Comparison of ENCODE assay signal across 20 cellular contexts in genomic region chr2:135258193-135258592, GRCh38.
DNase-seq lines count a peak whose midpoint lies in the region; ATAC-seq, FAIRE-seq and TF ChIP-seq lines count a peak whose summit lies in the region.
"Had no signal": no experiment of that assay in that cellular context is flagged by ENCODE, and none has a peak within 500 bp of the region (broad histone marks: within the 10 kb centered on the region; RNA-seq: fewer than 3 reads in every experiment).

No MANE protein-coding gene starts in this region.

- no peak overlapping the region for H4K5ac ChIP-seq in H9 (ENCODE audit: insufficient read length, low read depth, low read length)

- H3K18ac ChIP-seq in H9 (ENCODE audit: insufficient read length, low read depth, low read length) = no peak overlapping the region

- H2AFZ ChIP-seq in H9 (ENCODE audit: low read length) (no peak overlapping the region), PC-3 (ENCODE audit: low read length) (no peak overlapping the region)

- H3K79me1 ChIP-seq in H9 (ENCODE audit: insufficient read depth, low read depth, low read length, poor library complexity, severe bottlenecking) = no peaks in the 10 kb centered on the region

- H3K36me3 ChIP-seq in PC-3 (ENCODE audit: low read depth, low read length) = no peaks in the 10 kb centered on the region
- H3K36me3 ChIP-seq in esophagus muscularis mucosa = no peaks in the 10 kb centered on the region

- H3K36me3 Mint-ChIP-seq in H9 (ENCODE audit: insufficient read depth in 1 of 3, low read depth in 3 of 3) (peaks cover 0 to 3% (median 0%) of the 10 kb centered on the region in 3 experiments; a peak in 2 of 7 replicates), natural killer cell (no peaks in the 10 kb centered on the region)

- peak; percentile 82 for ATAC-seq in PC-3
- ATAC-seq in HG02623 (IDR thresholded peaks at IDR 0.05; ENCODE audit: unreplicated experiment) = no peak
- ATAC-seq in natural killer cell = no peak
- ATAC-seq: activated naive CD4-positive, alpha-beta T cell treated with anti-CD3 and anti-CD28 coated beads, Interleukin-2, amount 50 U/mL, for 72 hours had no signal

- no peak overlapping the region for H3K4me3 ChIP-seq in PC-3 (ENCODE audit: low read length)
- no peak overlapping the region for H3K4me3 ChIP-seq in esophagus muscularis mucosa
- H3K4me3 ChIP-seq: coronary artery, lung, smooth muscle cell, testis had no signal

- H2BK12ac ChIP-seq in H9 (ENCODE audit: insufficient read length, low read depth, low read length) = no peak overlapping the region

- no peak overlapping the region for H3K56ac ChIP-seq in H9 (ENCODE audit: insufficient read length, low read depth, low read length)

- no peak overlapping the region for H2BK15ac ChIP-seq in H9 (ENCODE audit: low read depth, low read length)

- H3K27ac Mint-ChIP-seq in H9 (no peak overlapping the region; a peak in 1 of 7 replicates), natural killer cell (no peak overlapping the region)
- H3K27ac Mint-ChIP-seq: activated CD4-positive, alpha-beta T cell treated with anti-CD3 and anti-CD28 coated beads, Interleukin-2, amount 10 ng/mL, durations not matched to agents 24 days and 14 days; activated naive CD4-positive, alpha-beta T cell treated with anti-CD3 and anti-CD28 coated beads, Interleukin-2, amount 50 U/mL, for 72 hours; B cell; progenitor cell of endocrine pancreas had no signal

- H4K8ac ChIP-seq in H9 (replicated peaks; ENCODE audit: insufficient read length, low read depth, low read length) = no peak overlapping the region

- CTCF ChIA-PET in PC-3 (lab: Charles Lee) = interaction anchor here (0.6 kb wide), 2 partner anchors 13 to 31 kb away, joined by 4 to 5 read pairs; no protein-coding TSS in a partner anchor

- TF ChIP-seq EP300 in esophagus muscularis mucosa (IDR thresholded peaks at IDR 0.05) = no peak

- H2BK5ac ChIP-seq in H9 (ENCODE audit: insufficient read length, low read length) = no peak overlapping the region

- no TSS peak for BruUV-seq in PC-3 (replicated peaks; lab: Mats Ljungman, UMichigan)

- no peak overlapping the region for H3T11ph ChIP-seq in H9 (ENCODE audit: low read length)

- H3K23me2 ChIP-seq in H9 (ENCODE audit: insufficient read length, low read depth, low read length, poor library complexity, severe bottlenecking) = no peaks in the 10 kb centered on the region

- POLR2A ChIA-PET in PC-3 (lab: Charles Lee; ENCODE audit: unreplicated experiment) = no interaction called here

- H3K4me1 ChIP-seq in H9 (ENCODE audit: insufficient read depth, low read length) = peaks cover 2% of the 10 kb centered on the region; the same call in 1 of the 2 replicates
- H3K4me1 ChIP-seq in PC-3 (ENCODE audit: insufficient read depth, low read length) = peaks cover 19% of the 10 kb centered on the region
- no peaks in the 10 kb centered on the region for H3K4me1 ChIP-seq in esophagus muscularis mucosa
- H3K4me1 ChIP-seq: testis had no signal

- TF ChIP-seq CTCF in H9 (conservative IDR thresholded peaks at IDR 0.05) (peak; percentile 49), PC-3 (conservative IDR thresholded peaks at IDR 0.05; ENCODE audit: low read depth, low read length) (peak; percentile 56), esophagus muscularis mucosa (IDR thresholded peaks at IDR 0.05) (no peak), natural killer cell (IDR thresholded peaks at IDR 0.05) (no peak)

- H3K4me1 Mint-ChIP-seq in H9 (peaks cover under 1 to 3% of the 10 kb centered on the region in 2 experiments), natural killer cell (no peaks in the 10 kb centered on the region)
- H3K4me1 Mint-ChIP-seq: activated CD4-positive, alpha-beta T cell treated with anti-CD3 and anti-CD28 coated beads, Interleukin-2, amount 10 ng/mL, durations not matched to agents 24 days and 14 days had no signal

- no peak for FAIRE-seq in frontal cortex (lab: Jason Lieb, UNC)

- DNase-seq in COR-L47 (lab: John Stamatoyannopoulos, UW) (peak; percentile 22), H9 (no peak), PC-3 (peak; percentile 60), esophagus muscularis mucosa (ENCODE audit: extremely low spot score) (peak; percentile 34), natural killer cell (no peak), frontal cortex (ENCODE audit: low spot score in 2 of 2) (no peak)
- no peak for DNase-seq in activated naive CD4-positive, alpha-beta T cell treated with Interleukin-2 at 50 U/mL for 16 hours
- DNase-seq: activated CD4-positive, alpha-beta T cell treated with anti-CD3 and anti-CD28 coated beads, Interleukin-2, amount 10 ng/mL, durations not matched to agents 24 days and 14 days; activated T-cell treated with anti-CD3 and anti-CD28 coated beads for 4 hours; NCI-H1694; NCI-H446; OCI-M1; testis had no signal

- H3K27me3 Mint-ChIP-seq in H9 (ENCODE audit: low read depth) (no peaks in the 10 kb centered on the region), natural killer cell (ENCODE audit: low read depth in 2 of 2) (no peaks in the 10 kb centered on the region)
- H3K27me3 Mint-ChIP-seq: activated CD4-positive, alpha-beta T cell treated with anti-CD3 and anti-CD28 coated beads, Interleukin-2, amount 10 ng/mL, durations not matched to agents 24 days and 14 days; B cell; progenitor cell of endocrine pancreas had no signal

- peaks cover 9% of the 10 kb centered on the region for H3F3A ChIP-seq in PC-3 (ENCODE audit: low read length, unreplicated experiment)

- no CpG with 5 or more reads among the region's 4 CpGs for WGBS in H9 (ENCODE audit: extremely low coverage, insufficient read length, low lambda C conversion rate)
- 87% methylated on average over 4 of the region's 4 CpGs for WGBS in esophagus muscularis mucosa

- no peak overlapping the region for H2AK5ac ChIP-seq in H9 (ENCODE audit: insufficient read length, low read length)

- H3K79me2 ChIP-seq in H9 (ENCODE audit: insufficient read depth, low read length) (no peaks in the 10 kb centered on the region), PC-3 (ENCODE audit: low read length) (no peaks in the 10 kb centered on the region)

- intact Hi-C loops in PC-3 (cut with micrococcal nuclease) = loop anchor here (1.0 to 5.0 kb wide), 3 partner anchors 76 to 254 kb away; partner anchors contain the start of gene RAB3GAP1
- intact Hi-C loops in esophagus muscularis mucosa (cut with DNase I) = no loop called here
- intact Hi-C loops in natural killer cell (cut with micrococcal nuclease) = no loop called here

- H3K9me3 Mint-ChIP-seq in H9 = peaks cover 0 to 2% of the 10 kb centered on the region in 2 experiments; a peak in 1 of 5 replicates
- H3K9me3 Mint-ChIP-seq in natural killer cell = no peaks in the 10 kb centered on the region
- H3K9me3 Mint-ChIP-seq: activated CD4-positive, alpha-beta T cell treated with anti-CD3 and anti-CD28 coated beads, Interleukin-2, amount 10 ng/mL, durations not matched to agents 24 days and 14 days; activated naive CD4-positive, alpha-beta T cell treated with anti-CD3 and anti-CD28 coated beads, Interleukin-2, amount 50 U/mL, for 72 hours had no signal

- H3K9me3 ChIP-seq in H9 (ENCODE audit: control insufficient read depth, low read depth, low read length) = no peaks in the 10 kb centered on the region
- no peaks in the 10 kb centered on the region for H3K9me3 ChIP-seq in PC-3 (ENCODE audit: low read length)
- H3K9me3 ChIP-seq in esophagus muscularis mucosa = no peaks in the 10 kb centered on the region
- H3K9me3 ChIP-seq: testis had no signal

- H3K4ac ChIP-seq in H9 (ENCODE audit: low read depth, low read length) = no peak overlapping the region

- H3K14ac ChIP-seq in H9 (ENCODE audit: insufficient read depth, low read length) = no peak overlapping the region

- H3K9ac ChIP-seq in H9 (ENCODE audit: extremely low read depth, insufficient read length, low read length) (no peak overlapping the region), PC-3 (ENCODE audit: low read length) (0 out of 2 replicates have a peak overlapping the region, but pooled peaks have one; percentile 14)

- no peak overlapping the region for H4K91ac ChIP-seq in H9 (ENCODE audit: insufficient read length, low read depth, low read length)

- TF ChIP-seq POLR2A in esophagus muscularis mucosa (IDR thresholded peaks at IDR 0.05; ENCODE audit: low read depth) = no peak

- no peak overlapping the region for H2BK20ac ChIP-seq in H9 (ENCODE audit: low read depth, low read length, poor library complexity, severe bottlenecking)

- H3K27ac ChIP-seq in H9 (ENCODE audit: insufficient read length, low read depth, low read length) (no peak overlapping the region), PC-3 (ENCODE audit: low read length) (peak overlapping the region; percentile 85), esophagus muscularis mucosa (replicated peaks in 1 of 4) (no peak overlapping the region)
- H3K27ac ChIP-seq: coronary artery, testis had no signal

- H4K20me1 ChIP-seq in H9 (ENCODE audit: control insufficient read depth, insufficient read depth, insufficient read length) (no peaks in the 10 kb centered on the region), PC-3 (ENCODE audit: low read length) (no peaks in the 10 kb centered on the region)

- H3K27me3 ChIP-seq in H9 (ENCODE audit: insufficient read depth, low read length) (no peaks in the 10 kb centered on the region), PC-3 (ENCODE audit: low read length) (no peaks in the 10 kb centered on the region), esophagus muscularis mucosa (no peaks in the 10 kb centered on the region)
- H3K27me3 ChIP-seq: testis had no signal

- H3K9me2 ChIP-seq in PC-3 (replicated peaks; ENCODE audit: low read length) = no peaks in the 10 kb centered on the region

- H3K4me3 Mint-ChIP-seq in H9 = no peak overlapping the region
- no peak overlapping the region for H3K4me3 Mint-ChIP-seq in natural killer cell
- H3K4me3 Mint-ChIP-seq: activated CD4-positive, alpha-beta T cell treated with anti-CD3 and anti-CD28 coated beads, Interleukin-2, amount 10 ng/mL, durations not matched to agents 24 days and 14 days; B cell had no signal

- H3K4me2 ChIP-seq in H9 (ENCODE audit: insufficient read depth, insufficient read length, low read length) = no peak overlapping the region
- H3K4me2 ChIP-seq in PC-3 (ENCODE audit: low read length) = peak overlapping the region; percentile 23; the same call in 1 of the 2 replicates
- H3K4me2 ChIP-seq: smooth muscle cell had no signal

- no peak overlapping the region for H3K23ac ChIP-seq in H9 (ENCODE audit: insufficient read length, low read depth, low read length)

- no peak overlapping the region for H2BK120ac ChIP-seq in H9 (ENCODE audit: low read depth, low read length, poor library complexity, severe bottlenecking)

Comparison
In these comparisons a context has a peak if more than half of its experiments do, and no peak if none do; other contexts are left out.
1. DNase-seq: peak in COR-L47 (single experiment), PC-3 (single experiment) and esophagus muscularis mucosa (single experiment); none in H9 (single experiment), activated naive CD4-positive, alpha-beta T cell treated with Interleukin-2 at 50 U/mL for 16 hours (single experiment), natural killer cell (single experiment) and frontal cortex (0 of 2).
2. CTCF ChIP-seq: peak in H9 (single experiment) and PC-3 (single experiment); none in esophagus muscularis mucosa (0 of 3) and natural killer cell (single experiment).